1 cellular context compared by ENCODE assay signal in the genomic region with DNA sequence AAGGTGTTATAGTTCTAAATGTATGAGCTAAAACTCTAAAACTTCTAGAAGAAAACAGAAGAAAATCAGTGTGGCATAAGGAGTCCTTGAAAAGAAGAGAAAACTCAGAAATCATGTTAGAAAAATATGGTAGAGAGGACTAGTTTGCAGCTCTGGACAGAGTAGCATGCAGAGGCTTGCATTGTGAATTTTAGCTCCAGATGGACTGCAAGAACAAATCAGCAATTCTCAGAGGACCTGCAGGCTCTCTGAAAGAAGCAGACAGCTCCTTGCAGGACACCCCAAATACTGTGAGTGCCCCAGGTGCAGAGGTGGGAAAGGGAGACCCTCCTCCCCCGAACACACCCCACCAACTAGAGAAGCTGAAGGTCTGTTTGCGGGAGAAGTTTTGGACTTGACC.
TF ChIP-seq lines count a peak whose summit lies in the region.

No MANE protein-coding gene starts in this region.

TF ChIP-seq in SK-N-SH treated with all-trans-retinoic acid at 6 μM for 48 hours, 23 proteins besides CTCF, POLR2A, EP300 and RAD21 (continued from another document):
- TF ChIP-seq, protein P1, sequence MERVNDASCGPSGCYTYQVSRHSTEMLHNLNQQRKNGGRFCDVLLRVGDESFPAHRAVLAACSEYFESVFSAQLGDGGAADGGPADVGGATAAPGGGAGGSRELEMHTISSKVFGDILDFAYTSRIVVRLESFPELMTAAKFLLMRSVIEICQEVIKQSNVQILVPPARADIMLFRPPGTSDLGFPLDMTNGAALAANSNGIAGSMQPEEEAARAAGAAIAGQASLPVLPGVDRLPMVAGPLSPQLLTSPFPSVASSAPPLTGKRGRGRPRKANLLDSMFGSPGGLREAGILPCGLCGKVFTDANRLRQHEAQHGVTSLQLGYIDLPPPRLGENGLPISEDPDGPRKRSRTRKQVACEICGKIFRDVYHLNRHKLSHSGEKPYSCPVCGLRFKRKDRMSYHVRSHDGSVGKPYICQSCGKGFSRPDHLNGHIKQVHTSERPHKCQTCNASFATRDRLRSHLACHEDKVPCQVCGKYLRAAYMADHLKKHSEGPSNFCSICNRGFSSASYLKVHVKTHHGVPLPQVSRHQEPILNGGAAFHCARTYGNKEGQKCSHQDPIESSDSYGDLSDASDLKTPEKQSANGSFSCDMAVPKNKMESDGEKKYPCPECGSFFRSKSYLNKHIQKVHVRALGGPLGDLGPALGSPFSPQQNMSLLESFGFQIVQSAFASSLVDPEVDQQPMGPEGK (CRISPR knock-in tag; IDR thresholded peaks at IDR 0.05; ENCODE audit: borderline replicate concordance) = no peak
- no peak for TF ChIP-seq OSR1 (CRISPR knock-in tag; IDR thresholded peaks at IDR 0.05)
- no peak for TF ChIP-seq BACH2 (CRISPR knock-in tag; IDR thresholded peaks at IDR 0.05; ENCODE audit: borderline replicate concordance)
- TF ChIP-seq ESRRG (CRISPR knock-in tag; IDR thresholded peaks at IDR 0.05) = no peak
- no peak for TF ChIP-seq CREB5 (CRISPR knock-in tag; IDR thresholded peaks at IDR 0.05; ENCODE audit: low read depth)
- TF ChIP-seq PPARA (CRISPR knock-in tag; IDR thresholded peaks at IDR 0.05; ENCODE audit: borderline replicate concordance) = no peak
- no peak for TF ChIP-seq SNAI2 (CRISPR knock-in tag; IDR thresholded peaks at IDR 0.05)
- no peak for TF ChIP-seq ZFP30 (CRISPR knock-in tag; IDR thresholded peaks at IDR 0.05)
- TF ChIP-seq ZNF565 (CRISPR knock-in tag; conservative IDR thresholded peaks at IDR 0.05; ENCODE audit: low read depth) = no peak
- no peak for TF ChIP-seq ZNF8 (CRISPR knock-in tag; IDR thresholded peaks at IDR 0.05)
TF ChIP-seq in SK-N-SH treated with all-trans-retinoic acid at 6 μM for 48 hours: peak in this region for 0.
